32 cellular contexts compared by ENCODE assay signal in the genomic region with DNA sequence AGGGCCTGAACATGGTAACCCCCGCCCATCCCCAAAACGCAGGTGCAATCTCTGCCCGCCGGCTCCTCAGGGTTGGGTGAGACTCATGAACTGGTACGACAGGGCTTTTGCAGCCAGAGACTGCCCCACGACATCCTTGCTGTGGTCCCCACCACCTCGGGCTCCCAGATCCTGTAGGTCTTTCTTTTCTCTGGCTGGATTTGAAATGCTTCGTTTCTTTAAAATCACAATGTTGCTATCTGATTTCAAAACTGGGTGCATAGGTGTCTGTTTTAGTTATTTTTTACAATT. TPM values are rescaled to one million over a fixed set of nuclear protein-coding genes. Genes with fewer than 3 reads are reported as not detected.
"Had no signal": no experiment of that assay in that cellular context is flagged by ENCODE, and none has a peak within 500 bp of the region (broad histone marks: within the 10 kb centered on the region; RNA-seq: fewer than 3 reads in every experiment).

No MANE protein-coding gene starts in this region.

- H3K4me1 ChIP-seq: colonic mucosa, esophagus squamous epithelium, gastroesophageal sphincter had no signal

- H3K27ac Mint-ChIP-seq: activated CD4-positive, alpha-beta memory T cell treated with anti-CD3 and anti-CD28 coated beads, Interleukin-2, amount 10 ng/mL, durations not matched to agents 7 days and 5 days; activated CD4-positive, alpha-beta T cell treated with anti-CD3 and anti-CD28 coated beads for 36 hours; activated CD4-positive, alpha-beta T cell treated with anti-CD3 and anti-CD28 coated beads, Interleukin-2, amount 10 ng/mL, durations not matched to agents 24 days and 14 days; activated naive CD4-positive, alpha-beta T cell treated with anti-CD3 and anti-CD28 coated beads, Interleukin-2, amount 10 ng/mL, durations not matched to agents 7 days and 5 days; activated naive CD4-positive, alpha-beta T cell treated with anti-CD3 and anti-CD28 coated beads, Interleukin-2, amount 50 U/mL, for 72 hours; activated naive CD8-positive, alpha-beta T cell treated with anti-CD3 and anti-CD28 coated beads, Interleukin-2, amount 10 ng/mL, durations not matched to agents 7 days and 5 days; activated T-cell treated with anti-CD3 and anti-CD28 coated beads, Interleukin-2, amount 50 U/mL, for 24 hours; activated T-cell treated with anti-CD3 and anti-CD28 coated beads, Interleukin-2, amount 50 U/mL, for 72 hours; brain had no signal

- H3K9me3 Mint-ChIP-seq: activated CD4-positive, alpha-beta memory T cell treated with anti-CD3 and anti-CD28 coated beads, Interleukin-2, amount 10 ng/mL, durations not matched to agents 7 days and 5 days; activated CD4-positive, alpha-beta T cell treated with anti-CD3 and anti-CD28 coated beads, Interleukin-2, amount 10 ng/mL, durations not matched to agents 24 days and 14 days; activated naive CD4-positive, alpha-beta T cell treated with anti-CD3 and anti-CD28 coated beads, Interleukin-2, amount 10 ng/mL, durations not matched to agents 7 days and 5 days; activated naive CD4-positive, alpha-beta T cell treated with anti-CD3 and anti-CD28 coated beads, Interleukin-2, amount 50 U/mL, for 72 hours; activated naive CD8-positive, alpha-beta T cell treated with anti-CD3 and anti-CD28 coated beads, Interleukin-2, amount 10 ng/mL, durations not matched to agents 7 days and 5 days; activated T-cell treated with anti-CD3 and anti-CD28 coated beads, Interleukin-2, amount 50 U/mL, for 24 hours; activated T-cell treated with anti-CD3 and anti-CD28 coated beads, Interleukin-2, amount 50 U/mL, for 72 hours had no signal

- DNase-seq: activated CD4-positive, alpha-beta memory T cell treated with anti-CD3 and anti-CD28 coated beads, Interleukin-2, amount 10 ng/mL, durations not matched to agents 7 days and 5 days; activated CD4-positive, alpha-beta T cell treated with anti-CD3 and anti-CD28 coated beads for 36 hours; activated CD4-positive, alpha-beta T cell treated with anti-CD3 and anti-CD28 coated beads, Interleukin-2, amount 10 ng/mL, durations not matched to agents 24 days and 14 days; activated CD4-positive, CD25-positive, alpha-beta regulatory T cell; activated CD4-positive, CD25-positive, alpha-beta regulatory T cell treated with anti-CD3 and anti-CD28 coated beads, Interleukin-2, amount 50 U/mL, for 72 hours; activated CD8-positive, alpha-beta memory T cell treated with anti-CD3 and anti-CD28 coated beads, Interleukin-2, amount 50 U/mL, for 48 hours; activated gamma-delta T cell; activated naive CD4-positive, alpha-beta T cell; activated naive CD4-positive, alpha-beta T cell treated with anti-CD3 and anti-CD28 coated beads, Interleukin-2, amount 10 ng/mL, durations not matched to agents 7 days and 5 days; activated naive CD8-positive, alpha-beta T cell treated with anti-CD3 and anti-CD28 coated beads, Interleukin-2, amount 10 ng/mL, durations not matched to agents 7 days and 5 days; activated T-cell treated with anti-CD3 and anti-CD28 coated beads for 4 hours; activated T-cell treated with anti-CD3 and anti-CD28 coated beads, Interleukin-2, amount 50 U/mL, for 24 hours; activated T-cell treated with anti-CD3 and anti-CD28 coated beads, Interleukin-2, amount 50 U/mL, for 72 hours; central memory CD4-positive, alpha-beta T cell; cerebellar nuclear complex; colonic mucosa; effector CD8-positive, alpha-beta T cell; esophagus squamous epithelium; foreskin melanocyte; T-helper 2 cell had no signal

- H3K9me3 ChIP-seq: ascending aorta, breast epithelium, colonic mucosa, esophagus squamous epithelium, gastroesophageal sphincter had no signal

- H3K36me3 ChIP-seq: ascending aorta, breast epithelium, cardiac muscle cell, colonic mucosa, esophagus squamous epithelium, gastroesophageal sphincter had no signal

- H3K27me3 ChIP-seq: ascending aorta, breast epithelium, cardiac muscle cell, colonic mucosa had no signal

- H3K36me3 Mint-ChIP-seq: activated naive CD4-positive, alpha-beta T cell treated with anti-CD3 and anti-CD28 coated beads, Interleukin-2, amount 10 ng/mL, durations not matched to agents 7 days and 5 days; activated naive CD4-positive, alpha-beta T cell treated with anti-CD3 and anti-CD28 coated beads, Interleukin-2, amount 50 U/mL, for 72 hours; activated naive CD8-positive, alpha-beta T cell treated with anti-CD3 and anti-CD28 coated beads, Interleukin-2, amount 10 ng/mL, durations not matched to agents 7 days and 5 days had no signal

- H3K4me3 Mint-ChIP-seq: activated CD4-positive, alpha-beta memory T cell treated with anti-CD3 and anti-CD28 coated beads, Interleukin-2, amount 10 ng/mL, durations not matched to agents 7 days and 5 days; activated CD4-positive, alpha-beta T cell treated with anti-CD3 and anti-CD28 coated beads for 36 hours; activated CD4-positive, alpha-beta T cell treated with anti-CD3 and anti-CD28 coated beads, Interleukin-2, amount 10 ng/mL, durations not matched to agents 24 days and 14 days; activated naive CD4-positive, alpha-beta T cell treated with anti-CD3 and anti-CD28 coated beads, Interleukin-2, amount 10 ng/mL, durations not matched to agents 7 days and 5 days; activated naive CD8-positive, alpha-beta T cell treated with anti-CD3 and anti-CD28 coated beads, Interleukin-2, amount 10 ng/mL, durations not matched to agents 7 days and 5 days; activated T-cell treated with anti-CD3 and anti-CD28 coated beads, Interleukin-2, amount 50 U/mL, for 24 hours; activated T-cell treated with anti-CD3 and anti-CD28 coated beads, Interleukin-2, amount 50 U/mL, for 72 hours; brain had no signal

- H3K4me1 Mint-ChIP-seq: activated CD4-positive, alpha-beta memory T cell treated with anti-CD3 and anti-CD28 coated beads, Interleukin-2, amount 10 ng/mL, durations not matched to agents 7 days and 5 days; activated CD4-positive, alpha-beta T cell treated with anti-CD3 and anti-CD28 coated beads for 36 hours; activated CD4-positive, alpha-beta T cell treated with anti-CD3 and anti-CD28 coated beads, Interleukin-2, amount 10 ng/mL, durations not matched to agents 24 days and 14 days; activated naive CD4-positive, alpha-beta T cell treated with anti-CD3 and anti-CD28 coated beads, Interleukin-2, amount 10 ng/mL, durations not matched to agents 7 days and 5 days; activated naive CD8-positive, alpha-beta T cell treated with anti-CD3 and anti-CD28 coated beads, Interleukin-2, amount 10 ng/mL, durations not matched to agents 7 days and 5 days; brain had no signal

- H3K27ac ChIP-seq: cardiac muscle cell, colonic mucosa, epithelial cell of prostate, esophagus squamous epithelium, gastroesophageal sphincter had no signal

- H3K4me3 ChIP-seq: ascending aorta, breast epithelium, cardiac muscle cell, colonic mucosa, esophagus squamous epithelium, gastroesophageal sphincter had no signal

- ATAC-seq: activated CD4-positive, alpha-beta T cell treated with anti-CD3 and anti-CD28 coated beads for 36 hours; activated naive CD4-positive, alpha-beta T cell treated with anti-CD3 and anti-CD28 coated beads, Interleukin-2, amount 50 U/mL, for 72 hours; activated T-cell treated with anti-CD3 and anti-CD28 coated beads, Interleukin-2, amount 50 U/mL, for 72 hours; gastroesophageal sphincter had no signal

RNA-seq across cellular contexts. Expression of gene WDR86, which starts 21.9 kb away (rescaled TPM):
- total RNA-seq: activated CD4-positive, alpha-beta T cell treated with anti-CD3 and anti-CD28 coated beads for 36 hours; activated CD4-positive, alpha-beta T cell treated with anti-CD3 and anti-CD28 coated beads, Interleukin-2, amount 10 ng/mL, durations not matched to agents 24 days and 14 days; activated naive CD4-positive, alpha-beta T cell treated with anti-CD3 and anti-CD28 coated beads, Interleukin-2, amount 50 U/mL, for 72 hours; dermis microvascular lymphatic vessel endothelial cell; endothelial cell of umbilical vein; T-helper 1 cell treated with Interleukin-12 subunit alpha and Interleukin-12 subunit beta and Interleukin-4 antibody, amounts not matched to agents 30 ng/mL and 1 ng/mL, for 36 hours had no signal
- polyA plus RNA-seq: endothelial cell of umbilical vein, fibroblast of lung had no signal

RNA-seq across cellular contexts. Expression of gene CRYGN, which starts 52.0 kb away (rescaled TPM):
- total RNA-seq: activated CD4-positive, alpha-beta T cell treated with anti-CD3 and anti-CD28 coated beads, Interleukin-2, amount 10 ng/mL, durations not matched to agents 24 days and 14 days; ascending aorta; colonic mucosa; dermis microvascular lymphatic vessel endothelial cell; endothelial cell of umbilical vein; glomerular endothelial cell; T-helper 1 cell treated with Interleukin-12 subunit alpha and Interleukin-12 subunit beta and Interleukin-4 antibody, amounts not matched to agents 30 ng/mL and 1 ng/mL, for 36 hours had no signal
- polyA plus RNA-seq: endothelial cell of umbilical vein had no signal
